In genomic region chr2:37962740-37963121, GRCh38 we compare ENCODE assay signal across 1 cellular context.
TF ChIP-seq lines count a peak whose summit lies in the region.

No MANE protein-coding gene starts in this region.

TF ChIP-seq in HepG2, 621 proteins besides CTCF, POLR2A, EP300 and RAD21:
- TF ChIP-seq YY1 (IDR thresholded peaks at IDR 0.05; ENCODE audit: insufficient read depth, insufficient replicate concordance, low read depth, low read length) (peak; percentile 41), NCOR1 (IDR thresholded peaks at IDR 0.05; ENCODE audit: borderline replicate concordance, low read length) (0 out of 2 replicates have a peak, but pooled peaks have one; percentile 5), ZNF362 (CRISPR knock-in tag; IDR thresholded peaks at IDR 0.05; ENCODE audit: borderline replicate concordance) (0 out of 2 replicates have a peak, but pooled peaks have one; percentile 14), EHMT2 (IDR thresholded peaks at IDR 0.05; ENCODE audit: borderline replicate concordance, low read depth, low read length) (0 out of 2 replicates have a peak, but pooled peaks have one; percentile 33), ZNF687 (CRISPR knock-in tag; IDR thresholded peaks at IDR 0.05) (0 out of 2 replicates have a peak, but pooled peaks have one; percentile 7), ZNF619 (CRISPR knock-in tag; IDR thresholded peaks at IDR 0.05) (0 out of 2 replicates have a peak, but pooled peaks have one; percentile 34), FOXO4 (CRISPR knock-in tag; conservative IDR thresholded peaks at IDR 0.05) (0 out of 2 replicates have a peak, but pooled peaks have one; percentile 73), PHF20 (CRISPR knock-in tag; IDR thresholded peaks at IDR 0.05) (peak; percentile 30; the same call in 1 of the 2 replicates)
